Comparison of ENCODE assay signal across 15 cellular contexts in the genomic region with DNA sequence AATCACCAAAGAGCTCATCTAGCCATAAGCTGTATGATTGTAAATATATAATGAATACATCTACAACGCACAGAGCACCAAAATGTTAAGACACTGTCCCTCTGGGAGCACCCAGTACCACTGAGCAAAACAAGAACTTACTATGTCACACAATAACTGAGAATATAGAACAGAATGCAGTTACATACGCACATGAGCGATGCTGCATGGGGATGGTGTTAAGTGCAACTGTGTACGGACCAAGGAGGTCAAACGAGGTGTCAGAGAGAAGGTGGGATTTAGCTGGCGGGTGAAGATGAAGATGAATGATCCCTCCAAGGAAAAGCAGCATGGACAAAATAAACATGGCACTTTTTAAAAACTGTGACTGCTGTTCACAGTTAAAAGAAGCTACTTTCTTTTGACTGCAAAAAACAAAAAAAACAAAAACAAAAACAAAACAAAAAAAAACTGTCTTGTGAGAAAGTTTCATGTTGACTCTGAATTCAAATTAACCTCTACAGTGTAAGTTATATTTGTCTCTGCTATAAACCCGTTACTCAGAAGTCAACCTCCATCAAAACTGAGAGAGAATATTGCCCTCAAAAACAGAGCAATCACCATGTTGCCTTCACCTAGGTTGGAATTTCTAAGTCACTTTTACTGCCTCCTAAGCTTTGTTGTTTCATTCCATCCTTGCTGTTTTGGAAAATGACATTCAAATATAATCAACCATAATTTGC.
"Had no signal": no experiment of that assay in that cellular context is flagged by ENCODE, and none has a peak within 500 bp of the region (broad histone marks: within the 10 kb centered on the region; RNA-seq: fewer than 3 reads in every experiment).

No MANE protein-coding gene starts in this region.

- H3K27me3 ChIP-seq: ascending aorta, esophagus squamous epithelium, right atrium auricular region had no signal

- ATAC-seq: activated naive CD8-positive, alpha-beta T cell treated with anti-CD3 and anti-CD28 coated beads, Interleukin-2, amount 50 U/mL, for 24 hours; activated T-cell treated with anti-CD3 and anti-CD28 coated beads, Interleukin-2, amount 50 U/mL, for 72 hours; left cardiac atrium had no signal

- H3K36me3 ChIP-seq: ascending aorta, right atrium auricular region had no signal

- H3K9me3 ChIP-seq: ascending aorta, esophagus squamous epithelium, right atrium auricular region had no signal

- H3K4me3 ChIP-seq: ascending aorta, esophagus squamous epithelium, lung, right atrium auricular region, skin epidermis had no signal

- DNase-seq: activated CD4-positive, alpha-beta T cell treated with anti-CD3 and anti-CD28 coated beads, Interleukin-2, amount 50 U/mL, for 4 hours; activated CD4-positive, CD25-positive, alpha-beta regulatory T cell treated with anti-CD3 and anti-CD28 coated beads, Interleukin-2, amount 50 U/mL, for 72 hours; activated naive CD4-positive, alpha-beta T cell treated with Interleukin-2 at 50 U/mL for 16 hours; activated naive CD8-positive, alpha-beta T cell treated with anti-CD3 and anti-CD28 coated beads, Interleukin-2, amount 50 U/mL, for 24 hours; activated T-cell treated with anti-CD3 and anti-CD28 coated beads, Interleukin-2, amount 50 U/mL, for 72 hours; esophagus squamous epithelium; foreskin fibroblast; immature natural killer cell; left cardiac atrium; midbrain; trophoblast cell had no signal

- H3K27ac ChIP-seq: ascending aorta, esophagus squamous epithelium, right atrium auricular region had no signal
